Comparison of ENCODE assay signal across 8 cellular contexts in genomic region chr13:100235311-100235901, GRCh38.
A peak's percentile ranks its signal among the peaks of the same experiment; 100 is the strongest.
DNase-seq lines count a peak whose midpoint lies in the region; ATAC-seq and TF ChIP-seq lines count a peak whose summit lies in the region.

No MANE protein-coding gene starts in this region.

- no peaks in the 10 kb centered on the region for H3K9me3 ChIP-seq in transverse colon

- ATAC-seq in GM21737 (IDR thresholded peaks at IDR 0.05; ENCODE audit: unreplicated experiment): peak; percentile 58
- ATAC-seq in HG02870 (IDR thresholded peaks at IDR 0.05; ENCODE audit: unreplicated experiment): no peak

- peaks cover 0 to 31% (median 24%) of the 10 kb centered on the region in 4 donors for H3K4me1 ChIP-seq in transverse colon

- peaks cover 0 to 6% (median 0%) of the 10 kb centered on the region in 4 donors for H3K36me3 ChIP-seq in transverse colon

- H3K27me3 ChIP-seq in transverse colon: no peaks in the 10 kb centered on the region

- no peak for TF ChIP-seq EP300 in transverse colon (IDR thresholded peaks at IDR 0.05; ENCODE audit: low read depth)

- in situ Hi-C loops in Caki2 (cut with HindIII; ENCODE audit: low pct_unique_long_range_greater_than_20kb, low sequenced_read_pairs) (loop anchor here (25.0 kb wide), 1 partner anchor 277 kb away; no protein-coding TSS in a partner anchor), transverse colon (cut with MboI; ENCODE audit: low pct_ligation_motif_present in 1 of 4, low pct_unique_long_range_greater_than_20kb in 1 of 4, low sequenced_read_pairs in 3 of 4) (loop anchor here in 3 of 4 donors (10.0 to 25.0 kb wide), 4 partner anchors 277 to 581 kb away; no protein-coding TSS in a partner anchor)

- WGBS in transverse colon (ENCODE audit: low coverage in 1 of 2), 2 donors: 13 to 25% methylated on average over 5 of the region's 5 CpGs

- H3K27ac ChIP-seq in transverse colon: no peak overlapping the region

- intact Hi-C loops in transverse colon (cut with DNase I; ENCODE audit: low total_unique reads): no loop called here

- no peak overlapping the region for H3K4me3 ChIP-seq in transverse colon

- TF ChIP-seq POLR2A in transverse colon (IDR thresholded peaks at IDR 0.05): no peak

- peak; percentile 53 for DNase-seq in Caki2 (ENCODE audit: low read depth)
- DNase-seq in NCI-H2107 treated with DMSO at 0.1 percent for 48 hours (lab: John Stamatoyannopoulos, UW; ENCODE audit: unreplicated experiment): peak; percentile 54
- DNase-seq in amniotic stem cell (lab: John Stamatoyannopoulos, UW): peak; percentile 4
- DNase-seq in iris pigment epithelial cell (ENCODE audit: low read depth): peak; percentile 76
- no peak for DNase-seq in transverse colon
- no peak for DNase-seq in stimulated activated CD4-positive, alpha-beta T cell treated with anti-CD3 and anti-CD28 coated beads, Interleukin-12 subunit alpha, Interleukin-12 subunit beta, amount 100 ng/mL, for 4 hours

- TF ChIP-seq CTCF in transverse colon (IDR thresholded peaks at IDR 0.05): peak; percentile 42 to 72 (median 56)

Comparison
In these comparisons a context has a peak if more than half of its experiments do, and no peak if none do; other contexts are left out.
1. DNase-seq: peak in Caki2 (single experiment), NCI-H2107 treated with DMSO at 0.1 percent for 48 hours (single experiment), amniotic stem cell (single experiment) and iris pigment epithelial cell (single experiment); none in transverse colon (single experiment) and stimulated activated CD4-positive, alpha-beta T cell treated with anti-CD3 and anti-CD28 coated beads, Interleukin-12 subunit alpha, Interleukin-12 subunit beta, amount 100 ng/mL, for 4 hours (single experiment).